8 cellular contexts compared by ENCODE assay signal in genomic region chr1:27632387-27633297, GRCh38. TPM values are rescaled to one million over a fixed set of nuclear protein-coding genes. Genes with fewer than 3 reads are reported as not detected.
DNase-seq lines count a peak whose midpoint lies in the region; ATAC-seq and TF ChIP-seq lines count a peak whose summit lies in the region.

No MANE protein-coding gene starts in this region.

- CTCF ChIA-PET in CD4-positive, alpha-beta memory T cell (lab: Charles Lee; ENCODE audit: partially characterized antibody) = interaction anchor here (1.4 to 5.0 kb wide), 3 partner anchors 14 to 26 kb away, joined by 3 to 13 read pairs (median 4); no protein-coding TSS in a partner anchor

- H3K9me3 Mint-ChIP-seq in CD4-positive, alpha-beta memory T cell = no peaks in the 10 kb centered on the region
- H3K9me3 Mint-ChIP-seq in T-helper 2 cell treated with Interferon-gamma antibody and Interleukin-4, amounts not matched to agents 5 μg/mL and 100 μg/mL, for 36 hours = no peaks in the 10 kb centered on the region
- no peaks in the 10 kb centered on the region for H3K9me3 Mint-ChIP-seq in stimulated activated effector memory CD8-positive, alpha-beta T cell treated with anti-CD3 and anti-CD28 coated beads, Interleukin-12 subunit alpha, Interleukin-12 subunit beta, amount 100 ng/mL, for 72 hours
- no peaks in the 10 kb centered on the region for H3K9me3 Mint-ChIP-seq in osteocyte (ENCODE audit: unreplicated experiment)

- peak in 1 of 5 donors; percentile 69 for DNase-seq in CD4-positive, alpha-beta memory T cell
- DNase-seq in T-helper 2 cell treated with Interferon-gamma antibody and Interleukin-4, amounts not matched to agents 5 μg/mL and 100 μg/mL, for 36 hours (ENCODE audit: low spot score) = peak; percentile 68
- peak in 1 of 2 donors; percentile 79 for DNase-seq in stimulated activated effector memory CD8-positive, alpha-beta T cell treated with anti-CD3 and anti-CD28 coated beads, Interleukin-12 subunit alpha, Interleukin-12 subunit beta, amount 100 ng/mL, for 72 hours (ENCODE audit: low spot score in 2 of 2)
- DNase-seq in osteocyte (ENCODE audit: extremely low spot score, unreplicated experiment) = no peak
- DNase-seq in NCI-H774 (lab: John Stamatoyannopoulos, UW) = no peak
- DNase-seq in cerebellum (ENCODE audit: low spot score) = no peak

- H3K27ac Mint-ChIP-seq in CD4-positive, alpha-beta memory T cell = peak overlapping the region; percentile 61 to 93 (median 89)
- H3K27ac Mint-ChIP-seq in T-helper 2 cell treated with Interferon-gamma antibody and Interleukin-4, amounts not matched to agents 5 μg/mL and 100 μg/mL, for 36 hours = peak overlapping the region; percentile 86
- peak overlapping the region; percentile 83 for H3K27ac Mint-ChIP-seq in stimulated activated effector memory CD8-positive, alpha-beta T cell treated with anti-CD3 and anti-CD28 coated beads, Interleukin-12 subunit alpha, Interleukin-12 subunit beta, amount 100 ng/mL, for 72 hours
- H3K27ac Mint-ChIP-seq in osteocyte (ENCODE audit: unreplicated experiment) = no peak overlapping the region

- H3K9me3 ChIP-seq in CD4-positive, alpha-beta memory T cell (ENCODE audit: control insufficient read depth in 1 of 2, low read length in 2 of 2) = no peaks in the 10 kb centered on the region

- peak overlapping the region; percentile 57 to 91 (median 78) for H3K4me3 Mint-ChIP-seq in CD4-positive, alpha-beta memory T cell
- H3K4me3 Mint-ChIP-seq in T-helper 2 cell treated with Interferon-gamma antibody and Interleukin-4, amounts not matched to agents 5 μg/mL and 100 μg/mL, for 36 hours = peak overlapping the region; percentile 71
- peak overlapping the region; percentile 71 for H3K4me3 Mint-ChIP-seq in stimulated activated effector memory CD8-positive, alpha-beta T cell treated with anti-CD3 and anti-CD28 coated beads, Interleukin-12 subunit alpha, Interleukin-12 subunit beta, amount 100 ng/mL, for 72 hours
- H3K4me3 Mint-ChIP-seq in osteocyte (ENCODE audit: unreplicated experiment) = no peak overlapping the region

- ATAC-seq in GM21447 (IDR thresholded peaks at IDR 0.05; ENCODE audit: unreplicated experiment) (peak; percentile 42), esophagus mucosa (peak; percentile 18)
- peak; percentile 81 for ATAC-seq in stimulated activated effector memory CD8-positive, alpha-beta T cell treated with anti-CD3 and anti-CD28 coated beads, Interleukin-12 subunit alpha, Interleukin-12 subunit beta, amount 100 ng/mL, for 72 hours

- TF ChIP-seq CTCF in osteocyte (IDR thresholded peaks at IDR 0.05) = no peak

- peaks cover 49 to 88% (median 63%) of the 10 kb centered on the region in 4 donors for H3K4me1 Mint-ChIP-seq in CD4-positive, alpha-beta memory T cell
- H3K4me1 Mint-ChIP-seq in T-helper 2 cell treated with Interferon-gamma antibody and Interleukin-4, amounts not matched to agents 5 μg/mL and 100 μg/mL, for 36 hours (ENCODE audit: low read depth) = peaks cover 60% of the 10 kb centered on the region
- peaks cover 76% of the 10 kb centered on the region for H3K4me1 Mint-ChIP-seq in stimulated activated effector memory CD8-positive, alpha-beta T cell treated with anti-CD3 and anti-CD28 coated beads, Interleukin-12 subunit alpha, Interleukin-12 subunit beta, amount 100 ng/mL, for 72 hours
- peaks cover 26% of the 10 kb centered on the region for H3K4me1 Mint-ChIP-seq in osteocyte (ENCODE audit: unreplicated experiment)

- POLR2A ChIA-PET in CD4-positive, alpha-beta memory T cell (lab: Charles Lee; ENCODE audit: partially characterized antibody) = interaction anchor here (0.6 to 2.0 kb wide), 5 partner anchors 14 to 381 kb away, joined by 3 to 11 read pairs (median 4); no protein-coding TSS in a partner anchor

- no peak overlapping the region for H3K4me3 ChIP-seq in CD4-positive, alpha-beta memory T cell (ENCODE audit: low read length in 2 of 2)

- intact Hi-C loops in CD4-positive, alpha-beta memory T cell (cut with micrococcal nuclease) = no loop called here

- peak overlapping the region; percentile 62 for H3K27ac ChIP-seq in CD4-positive, alpha-beta memory T cell (ENCODE audit: low read depth, low read length)

- peaks cover 75% of the 10 kb centered on the region for H3K4me1 ChIP-seq in CD4-positive, alpha-beta memory T cell (ENCODE audit: insufficient read depth, low read length)

- H3K27me3 Mint-ChIP-seq in CD4-positive, alpha-beta memory T cell = no peaks in the 10 kb centered on the region
- H3K27me3 Mint-ChIP-seq in T-helper 2 cell treated with Interferon-gamma antibody and Interleukin-4, amounts not matched to agents 5 μg/mL and 100 μg/mL, for 36 hours (ENCODE audit: low read depth) = no peaks in the 10 kb centered on the region
- H3K27me3 Mint-ChIP-seq in osteocyte (ENCODE audit: unreplicated experiment) = no peaks in the 10 kb centered on the region

- H3K36me3 Mint-ChIP-seq in CD4-positive, alpha-beta memory T cell = no peaks in the 10 kb centered on the region
- no peaks in the 10 kb centered on the region for H3K36me3 Mint-ChIP-seq in T-helper 2 cell treated with Interferon-gamma antibody and Interleukin-4, amounts not matched to agents 5 μg/mL and 100 μg/mL, for 36 hours (ENCODE audit: low read depth)
- peaks cover 15% of the 10 kb centered on the region for H3K36me3 Mint-ChIP-seq in stimulated activated effector memory CD8-positive, alpha-beta T cell treated with anti-CD3 and anti-CD28 coated beads, Interleukin-12 subunit alpha, Interleukin-12 subunit beta, amount 100 ng/mL, for 72 hours
- no peaks in the 10 kb centered on the region for H3K36me3 Mint-ChIP-seq in osteocyte (ENCODE audit: unreplicated experiment)

- no peaks in the 10 kb centered on the region for H3K27me3 ChIP-seq in CD4-positive, alpha-beta memory T cell (ENCODE audit: insufficient read depth, low read length)

- no peaks in the 10 kb centered on the region for H3K36me3 ChIP-seq in CD4-positive, alpha-beta memory T cell (ENCODE audit: insufficient read depth, low read length)

RNA-seq across cellular contexts. Expression of gene FGR, which starts 2.3 kb away (rescaled TPM):
- 1 to 10 TPM; 2.7 to 2.9 TPM for total RNA-seq in CD4-positive, alpha-beta memory T cell
- under 1 TPM; 0.12 to 0.15 TPM for polyA plus RNA-seq in CD4-positive, alpha-beta memory T cell
- total RNA-seq in esophagus mucosa (1.3 TPM), osteocyte (not detected in 2 replicates), cerebellum (1.9 TPM)

RNA-seq across cellular contexts. Expression of gene AHDC1, which starts 28.7 kb away (rescaled TPM):
- 10 to 100 TPM; 18.4 to 19.2 TPM for total RNA-seq in CD4-positive, alpha-beta memory T cell
- polyA plus RNA-seq in CD4-positive, alpha-beta memory T cell = 1 to 10 TPM in 1 of 2 donors, under 1 TPM in 1; 0.02 to 1.7 TPM
- total RNA-seq in esophagus mucosa (51.7 TPM), osteocyte (118 and 124 TPM in 2 replicates), cerebellum (26.5 TPM)

RNA-seq across cellular contexts. Expression of gene IFI6, which starts 39.4 kb away (rescaled TPM):
- 10 to 100 TPM; 23.0 to 24.9 TPM for total RNA-seq in CD4-positive, alpha-beta memory T cell
- 100 to 1,000 TPM in 1 of 2 donors, 10 to 100 TPM in 1; 61.6 to 139 TPM for polyA plus RNA-seq in CD4-positive, alpha-beta memory T cell
- total RNA-seq in esophagus mucosa (20.5 TPM), osteocyte (49.5 and 54.1 TPM in 2 replicates), cerebellum (12.8 TPM)

Comparison
In these comparisons a context has a peak if more than half of its experiments do, and no peak if none do; other contexts are left out.
1. ATAC-seq: peak in every context shown above with its lines; median percentile 81 in stimulated activated effector memory CD8-positive, alpha-beta T cell treated with anti-CD3 and anti-CD28 coated beads, Interleukin-12 subunit alpha, Interleukin-12 subunit beta, amount 100 ng/mL, for 72 hours; 42 in GM21447; 18 in esophagus mucosa.